In the genomic region with DNA sequence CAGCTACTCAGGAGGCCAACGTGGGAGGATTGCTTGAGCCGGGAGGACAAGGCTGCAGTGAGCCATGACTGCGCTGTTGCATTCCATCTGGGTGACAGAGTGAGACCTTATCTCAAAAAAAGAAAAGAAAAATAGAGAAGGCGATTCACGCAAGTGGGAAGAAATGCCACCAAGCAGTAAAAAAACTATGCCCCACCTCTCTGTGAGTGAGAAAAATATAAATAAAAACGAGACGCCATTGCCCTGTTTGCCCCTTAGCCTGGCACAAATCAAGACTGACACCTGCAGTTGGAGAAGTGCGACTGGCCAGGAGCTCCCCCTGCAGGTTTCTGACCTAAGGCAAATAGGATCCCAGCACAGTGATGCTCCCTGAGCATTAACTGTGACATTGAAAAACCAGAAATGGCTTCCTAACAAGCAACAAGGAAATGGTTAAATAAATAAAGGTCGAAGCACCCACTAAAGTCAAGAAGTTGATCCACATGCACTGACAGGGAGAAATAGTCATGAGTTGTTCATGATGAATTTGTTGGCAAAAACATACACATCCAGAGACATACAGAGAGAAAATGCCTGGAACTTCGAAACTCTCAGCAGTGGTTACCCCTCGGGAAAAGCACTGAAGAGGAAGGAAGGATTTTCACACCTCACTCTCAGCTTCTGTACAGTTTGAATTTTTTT, we compare ENCODE assay signal across 8 cellular contexts. TPM values are rescaled to one million over a fixed set of nuclear protein-coding genes. Genes with fewer than 3 reads are reported as not detected.
A peak's percentile ranks its signal among the peaks of the same experiment; 100 is the strongest.
DNase-seq lines count a peak whose midpoint lies in the region; ATAC-seq, FAIRE-seq and TF ChIP-seq lines count a peak whose summit lies in the region.

No MANE protein-coding gene starts in this region.

- peak; percentile 43 for TF ChIP-seq CTCF in AG10803 (conservative IDR thresholded peaks at IDR 0.05; ENCODE audit: low read length)
- peak; percentile 30 for TF ChIP-seq CTCF in fibroblast of the aortic adventitia (IDR thresholded peaks at IDR 0.05; ENCODE audit: insufficient read depth, low read length)

- peak; percentile 35 for FAIRE-seq in GM12891 (lab: Jason Lieb, UNC)

- DNase-seq in AG10803 (ENCODE audit: low read depth), result no peak
- DNase-seq in GM12891 (ENCODE audit: insufficient read length, low spot score), result no peak
- DNase-seq in NCI-H526 treated with DMSO at 0.1 percent for 48 hours (lab: John Stamatoyannopoulos, UW), result peak; percentile 45
- DNase-seq in fibroblast of the aortic adventitia (ENCODE audit: low read depth), result no peak
- DNase-seq in stimulated activated naive CD8-positive, alpha-beta T cell treated with anti-CD3 and anti-CD28 coated beads, Interleukin-15, Interleukin-2, amounts not matched to agents 100 U/mL and 50 U/mL, for 24 hours, result peak; percentile 30
- no peak for DNase-seq in GF-D8 (lab: John Stamatoyannopoulos, UW)
- DNase-seq in amniotic stem cell (lab: John Stamatoyannopoulos, UW), result no peak

- ATAC-seq in stimulated activated naive CD8-positive, alpha-beta T cell treated with anti-CD3 and anti-CD28 coated beads, Interleukin-15, Interleukin-2, amounts not matched to agents 100 U/mL and 50 U/mL, for 24 hours, result no peak
- ATAC-seq in GM21529 (IDR thresholded peaks at IDR 0.05; ENCODE audit: unreplicated experiment), result no peak

- no peak for TF ChIP-seq POLR2A in GM12891 (IDR thresholded peaks at IDR 0.05; ENCODE audit: low read depth, low read length)

- H3K4me3 ChIP-seq in AG10803 (ENCODE audit: low read length), result no peak overlapping the region
- no peak overlapping the region for H3K4me3 ChIP-seq in fibroblast of the aortic adventitia (ENCODE audit: low read depth, low read length)

TF ChIP-seq in GM12891, 5 proteins besides CTCF, POLR2A, EP300 and RAD21:
- TF ChIP-seq POU2F2 (IDR thresholded peaks at IDR 0.05; ENCODE audit: low read depth, low read length), result no peak
- no peak for TF ChIP-seq TAF1 (IDR thresholded peaks at IDR 0.05; ENCODE audit: low read depth, low read length)
- no peak for TF ChIP-seq POLR2AphosphoS5 (IDR thresholded peaks at IDR 0.05; ENCODE audit: low read depth, low read length)
- TF ChIP-seq SPI1 (IDR thresholded peaks at IDR 0.05; ENCODE audit: low read depth, low read length), result no peak
- TF ChIP-seq PAX5 (IDR thresholded peaks at IDR 0.05; ENCODE audit: insufficient read depth, low read length, severe bottlenecking), result no peak

RNA-seq across cellular contexts. Expression of a gene that starts 21.1 kb away (rescaled TPM):
- not detected for polyA plus RNA-seq in GM12891 (2012; ENCODE audit: low read depth, missing spikeins)
- total RNA-seq in fibroblast of the aortic adventitia (ENCODE audit: low replicate concordance), result 2.1 and 2.5 TPM in 2 replicates

Comparison
In these comparisons a context has a peak if more than half of its experiments do, and no peak if none do; other contexts are left out.
1. DNase-seq: peak in NCI-H526 treated with DMSO at 0.1 percent for 48 hours (single experiment) and stimulated activated naive CD8-positive, alpha-beta T cell treated with anti-CD3 and anti-CD28 coated beads, Interleukin-15, Interleukin-2, amounts not matched to agents 100 U/mL and 50 U/mL, for 24 hours (single experiment); none in AG10803 (single experiment), GM12891 (single experiment), fibroblast of the aortic adventitia (single experiment), GF-D8 (single experiment) and amniotic stem cell (single experiment).